ENCODE assay signal across 8 cellular contexts in genomic region chr3:50088725-50089602, GRCh38. TPM values are rescaled to one million over a fixed set of nuclear protein-coding genes. Genes with fewer than 3 reads are reported as not detected.
DNase-seq lines count a peak whose midpoint lies in the region; ATAC-seq and TF ChIP-seq lines count a peak whose summit lies in the region.

TSS of gene RBM5 (plus strand) at chr3:50088919. CDS start at chr3:50090435, 1,516 bp downstream.

- H3K4me3 ChIP-seq in CD8-positive, alpha-beta T cell (ENCODE audit: low read depth, low read length) = peak within 1 kb of the TSS; percentile 100

- H3K4me1 ChIP-seq in CD8-positive, alpha-beta T cell (ENCODE audit: insufficient read depth, low read length) = peaks cover 27% of the 10 kb centered on the region

- H3K4me3 Mint-ChIP-seq in CD8-positive, alpha-beta T cell = peak within 1 kb of the TSS; percentile 96
- peak within 1 kb of the TSS; percentile 94 to 96 for H3K4me3 Mint-ChIP-seq in effector memory CD8-positive, alpha-beta T cell

- no peaks in the 10 kb centered on the region for H3K27me3 ChIP-seq in CD8-positive, alpha-beta T cell (ENCODE audit: insufficient read depth, low read length)

- no peak for TF ChIP-seq CTCF in CD8-positive, alpha-beta T cell (IDR thresholded peaks at IDR 0.05)

- H3K27me3 Mint-ChIP-seq in CD8-positive, alpha-beta T cell (ENCODE audit: low read depth) = no peaks in the 10 kb centered on the region
- no peaks in the 10 kb centered on the region for H3K27me3 Mint-ChIP-seq in effector memory CD8-positive, alpha-beta T cell

- H3K4me1 Mint-ChIP-seq in CD8-positive, alpha-beta T cell (ENCODE audit: low read depth) = peaks cover 34% of the 10 kb centered on the region
- peaks cover 18 to 29% of the 10 kb centered on the region in 2 donors for H3K4me1 Mint-ChIP-seq in effector memory CD8-positive, alpha-beta T cell (ENCODE audit: low read depth in 2 of 2)

- peak within 1 kb of the TSS; percentile 98 for H3K27ac Mint-ChIP-seq in CD8-positive, alpha-beta T cell
- H3K27ac Mint-ChIP-seq in effector memory CD8-positive, alpha-beta T cell = peak within 1 kb of the TSS; percentile 97 to 99

- DNase-seq in CD8-positive, alpha-beta T cell = peak; percentile 80 to 94 (median 89)
- DNase-seq in HS-5 (ENCODE audit: low read depth) (peak; percentile 74), NOMO-1 treated with DMSO at 0.1 percent for 48 hours (lab: John Stamatoyannopoulos, UW; ENCODE audit: unreplicated experiment) (peak; percentile 93), medulla oblongata (ENCODE audit: extremely low spot score) (peak; percentile 95)
- peak; percentile 75 to 83 for DNase-seq in activated CD8-positive, alpha-beta memory T cell treated with anti-CD3 and anti-CD28 coated beads for 4 hours (ENCODE audit: low read depth in 2 of 2)
- DNase-seq in effector memory CD8-positive, alpha-beta T cell = peak; percentile 85 to 89 (median 88)
- DNase-seq in stimulated activated CD8-positive, alpha-beta memory T cell treated with anti-CD3 and anti-CD28 coated beads, Interleukin-12 subunit alpha, Interleukin-12 subunit beta, amount 100 ng/mL, for 1 hour (ENCODE audit: low read depth) = peak; percentile 85

- POLR2A ChIA-PET in CD8-positive, alpha-beta T cell (lab: Charles Lee) = interaction anchor here (0.6 to 1.6 kb wide), 3 partner anchors 158 to 1312 kb away, joined by 3 to 4 read pairs (median 3); partner anchors contain the start of gene USP4

- H3K9me3 ChIP-seq in CD8-positive, alpha-beta T cell (ENCODE audit: low read length) = no peaks in the 10 kb centered on the region

- ATAC-seq in CD8-positive, alpha-beta T cell = peak; percentile 99
- peak; percentile 94 for ATAC-seq in GM19467 (IDR thresholded peaks at IDR 0.05; ENCODE audit: unreplicated experiment)
- peak; percentile 99 for ATAC-seq in effector memory CD8-positive, alpha-beta T cell (replicated peaks)

- peaks cover 30% of the 10 kb centered on the region for H3K36me3 ChIP-seq in CD8-positive, alpha-beta T cell (ENCODE audit: insufficient read depth, low read length)

- intact Hi-C loops in CD8-positive, alpha-beta T cell (cut with DNase I, micrococcal nuclease) = loop anchor here (1.0 to 2.0 kb wide), 6 partner anchors 66 to 286 kb away; partner anchors contain the start of genes SEMA3F (in 2 of the 2), INKA1 (in 1 of the 2), MON1A (in 1 of the 2) and TMEM115 (in 1 of the 2)

- CTCF ChIA-PET in CD8-positive, alpha-beta T cell (lab: Charles Lee) = interaction anchor here (0.6 kb wide), 1 partner anchor 9 kb away, joined by 4 read pairs; no protein-coding TSS in a partner anchor

- no peaks in the 10 kb centered on the region for H3K9me3 Mint-ChIP-seq in CD8-positive, alpha-beta T cell
- no peaks in the 10 kb centered on the region for H3K9me3 Mint-ChIP-seq in effector memory CD8-positive, alpha-beta T cell

- H3K36me3 Mint-ChIP-seq in CD8-positive, alpha-beta T cell = peaks cover 47% of the 10 kb centered on the region
- H3K36me3 Mint-ChIP-seq in effector memory CD8-positive, alpha-beta T cell (ENCODE audit: insufficient read depth) = peaks cover 59% of the 10 kb centered on the region

- peak within 1 kb of the TSS; percentile 99 for H3K27ac ChIP-seq in CD8-positive, alpha-beta T cell (ENCODE audit: low read depth, low read length)

RNA-seq across cellular contexts. Expression of gene RBM5, which starts in this region (rescaled TPM):
- total RNA-seq in CD8-positive, alpha-beta T cell = 100 to 1,000 TPM; 376 to 409 TPM

Comparison
In these comparisons a context has a peak if more than half of its experiments do, and no peak if none do; other contexts are left out.
1. Peak in every context shown above with its lines: DNase-seq, ATAC-seq, H3K4me3 ChIP-seq and H3K27ac ChIP-seq.